ENCODE assay signal across 1 cellular context in the genomic region with DNA sequence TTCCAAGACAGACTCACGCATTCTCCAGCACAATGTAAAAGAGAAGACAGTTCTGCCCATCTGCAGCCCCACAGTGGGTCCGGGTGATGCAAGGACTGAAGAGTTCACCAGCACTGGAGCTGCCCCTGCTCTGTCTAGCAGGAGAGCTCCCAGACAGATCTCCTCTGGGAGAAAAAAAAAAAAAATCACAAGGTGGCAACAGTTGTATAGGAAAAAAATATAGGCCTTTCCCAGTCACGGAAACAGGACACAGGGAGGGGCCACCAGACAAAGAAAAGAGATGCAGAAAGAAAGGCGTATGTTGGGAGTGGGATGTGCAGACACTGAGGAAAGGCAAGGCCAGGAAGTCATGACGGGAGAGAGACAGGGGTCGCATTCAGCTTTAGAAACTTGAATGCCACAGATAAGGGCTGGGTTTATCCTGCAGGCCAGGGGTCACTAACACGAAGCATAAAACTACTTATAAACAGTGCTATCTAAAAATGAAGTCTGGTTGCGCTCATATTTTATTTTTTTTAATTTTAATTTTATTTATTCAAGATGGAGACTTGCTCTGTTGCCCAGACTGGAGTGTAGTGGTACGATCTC.
TF ChIP-seq lines count a peak whose summit lies in the region.

No MANE protein-coding gene starts in this region.

TF ChIP-seq in SK-N-SH, 30 proteins besides CTCF, POLR2A, EP300 and RAD21 (continued from another document):
- TF ChIP-seq REST (IDR thresholded peaks at IDR 0.05; ENCODE audit: low read depth, low read length) (no peak), SMC3 (IDR thresholded peaks at IDR 0.05; ENCODE audit: low read depth, low read length) (no peak), NRF1 (IDR thresholded peaks at IDR 0.05; ENCODE audit: low read depth, low read length) (no peak)
